Comparison of ENCODE assay signal across 32 cellular contexts in genomic region chr5:74209566-74209965, GRCh38.
"Had no signal": no experiment of that assay in that cellular context is flagged by ENCODE, and none has a peak within 500 bp of the region (broad histone marks: within the 10 kb centered on the region; RNA-seq: fewer than 3 reads in every experiment).

No MANE protein-coding gene starts in this region.

- H3K4me1 Mint-ChIP-seq: activated CD4-positive, alpha-beta T cell treated with anti-CD3 and anti-CD28 coated beads, Interleukin-2, amount 10 ng/mL, durations not matched to agents 7 days and 5 days; activated naive CD4-positive, alpha-beta T cell treated with anti-CD3 and anti-CD28 coated beads, Interleukin-2, amount 10 ng/mL, durations not matched to agents 7 days and 5 days; activated naive CD8-positive, alpha-beta T cell treated with anti-CD3 and anti-CD28 coated beads, Interleukin-2, amount 10 ng/mL, durations not matched to agents 7 days and 5 days; activated T-helper 17 cell treated with anti-CD3 and anti-CD28 coated beads, Interleukin-2, amount 50 U/mL, for 72 hours; T-cell had no signal

- H3K4me2 ChIP-seq: KMS-11 had no signal

- H3K9me3 Mint-ChIP-seq: activated CD4-positive, alpha-beta memory T cell treated with anti-CD3 and anti-CD28 coated beads for 36 hours; activated CD4-positive, alpha-beta T cell treated with anti-CD3 and anti-CD28 coated beads, Interleukin-2, amount 10 ng/mL, durations not matched to agents 7 days and 5 days; activated naive CD4-positive, alpha-beta T cell treated with anti-CD3 and anti-CD28 coated beads, Interleukin-2, amount 10 ng/mL, durations not matched to agents 7 days and 5 days; activated naive CD8-positive, alpha-beta T cell treated with anti-CD3 and anti-CD28 coated beads, Interleukin-2, amount 10 ng/mL, durations not matched to agents 7 days and 5 days; activated T-helper 17 cell treated with anti-CD3 and anti-CD28 coated beads, Interleukin-2, amount 50 U/mL, for 72 hours; T-cell had no signal

- H3K4me1 ChIP-seq: adrenal gland had no signal

- DNase-seq: activated CD4-positive, alpha-beta memory T cell treated with anti-CD3 and anti-CD28 coated beads for 36 hours; activated CD4-positive, alpha-beta T cell treated with anti-CD3 and anti-CD28 coated beads, Interleukin-2, amount 10 ng/mL, durations not matched to agents 7 days and 5 days; activated CD4-positive, CD25-positive, alpha-beta regulatory T cell; activated CD8-positive, alpha-beta memory T cell treated with anti-CD3 and anti-CD28 coated beads for 24 hours; activated gamma-delta T cell; activated naive CD4-positive, alpha-beta T cell treated with anti-CD3 and anti-CD28 coated beads, Interleukin-2, amount 10 ng/mL, durations not matched to agents 7 days and 5 days; activated naive CD8-positive, alpha-beta T cell treated with anti-CD3 and anti-CD28 coated beads, Interleukin-2, amount 10 ng/mL, durations not matched to agents 7 days and 5 days; activated T-cell treated with anti-CD3 and anti-CD28 coated beads for 4 hours; activated T-cell treated with anti-CD3 and anti-CD28 coated beads, Interleukin-2, amount 50 U/mL, for 48 hours; adrenal gland; anterior cingulate cortex; NCI-H1105 treated with DMSO at 0.1 percent for 48 hours; NCI-H1436 treated with DMSO at 0.1 percent for 48 hours; NCI-H187 treated with DMSO at 0.1 percent for 48 hours; NCI-H2081 treated with DMSO at 0.1 percent for 48 hours; NCI-H345; NCI-H510A treated with DMSO at 0.1 percent for 48 hours; NCI-H69; NK-92 treated with Interleukin-12 subunit alpha and Interleukin-12 subunit beta, amount 100 ng/mL, for 24 hours; OCI-M1; RPMI8226; T-cell; T-helper 2 cell; T1000 had no signal

- H3K27me3 Mint-ChIP-seq: activated naive CD8-positive, alpha-beta T cell treated with anti-CD3 and anti-CD28 coated beads, Interleukin-2, amount 10 ng/mL, durations not matched to agents 7 days and 5 days; brain had no signal

- H3K4me3 Mint-ChIP-seq: activated CD4-positive, alpha-beta memory T cell treated with anti-CD3 and anti-CD28 coated beads for 36 hours; activated CD4-positive, alpha-beta T cell treated with anti-CD3 and anti-CD28 coated beads, Interleukin-2, amount 10 ng/mL, durations not matched to agents 7 days and 5 days; activated naive CD4-positive, alpha-beta T cell treated with anti-CD3 and anti-CD28 coated beads, Interleukin-2, amount 10 ng/mL, durations not matched to agents 7 days and 5 days; activated naive CD8-positive, alpha-beta T cell treated with anti-CD3 and anti-CD28 coated beads, Interleukin-2, amount 10 ng/mL, durations not matched to agents 7 days and 5 days; activated T-helper 17 cell treated with anti-CD3 and anti-CD28 coated beads, Interleukin-2, amount 50 U/mL, for 72 hours; brain; T-cell had no signal

- H3K27ac ChIP-seq: adrenal gland, cardiac muscle cell, KMS-11, SK-N-MC, VCaP had no signal

- H3K27me3 ChIP-seq: adrenal gland, cardiac muscle cell had no signal

- H3K36me3 Mint-ChIP-seq: activated CD4-positive, alpha-beta memory T cell treated with anti-CD3 and anti-CD28 coated beads for 36 hours; activated naive CD4-positive, alpha-beta T cell treated with anti-CD3 and anti-CD28 coated beads, Interleukin-2, amount 10 ng/mL, durations not matched to agents 7 days and 5 days; activated naive CD8-positive, alpha-beta T cell treated with anti-CD3 and anti-CD28 coated beads, Interleukin-2, amount 10 ng/mL, durations not matched to agents 7 days and 5 days; T-cell had no signal

- H3K4me3 ChIP-seq: adrenal gland, cardiac muscle cell, SK-N-MC had no signal

- ATAC-seq: activated T-helper 17 cell treated with anti-CD3 and anti-CD28 coated beads, Interleukin-2, amount 50 U/mL, for 72 hours; Panc1; Right ventricle myocardium inferior; T-cell had no signal

- H3K9me3 ChIP-seq: adrenal gland had no signal

- H3K27ac Mint-ChIP-seq: activated CD4-positive, alpha-beta memory T cell treated with anti-CD3 and anti-CD28 coated beads for 36 hours; activated CD4-positive, alpha-beta T cell treated with anti-CD3 and anti-CD28 coated beads, Interleukin-2, amount 10 ng/mL, durations not matched to agents 7 days and 5 days; activated naive CD4-positive, alpha-beta T cell treated with anti-CD3 and anti-CD28 coated beads, Interleukin-2, amount 10 ng/mL, durations not matched to agents 7 days and 5 days; activated naive CD8-positive, alpha-beta T cell treated with anti-CD3 and anti-CD28 coated beads, Interleukin-2, amount 10 ng/mL, durations not matched to agents 7 days and 5 days; activated T-helper 17 cell treated with anti-CD3 and anti-CD28 coated beads, Interleukin-2, amount 50 U/mL, for 72 hours; brain; T-cell had no signal

- H3K9ac ChIP-seq: KMS-11 had no signal

- H3K36me3 ChIP-seq: adrenal gland, cardiac muscle cell had no signal
